Comparison of ENCODE assay signal across 1 cellular context in the genomic region with DNA sequence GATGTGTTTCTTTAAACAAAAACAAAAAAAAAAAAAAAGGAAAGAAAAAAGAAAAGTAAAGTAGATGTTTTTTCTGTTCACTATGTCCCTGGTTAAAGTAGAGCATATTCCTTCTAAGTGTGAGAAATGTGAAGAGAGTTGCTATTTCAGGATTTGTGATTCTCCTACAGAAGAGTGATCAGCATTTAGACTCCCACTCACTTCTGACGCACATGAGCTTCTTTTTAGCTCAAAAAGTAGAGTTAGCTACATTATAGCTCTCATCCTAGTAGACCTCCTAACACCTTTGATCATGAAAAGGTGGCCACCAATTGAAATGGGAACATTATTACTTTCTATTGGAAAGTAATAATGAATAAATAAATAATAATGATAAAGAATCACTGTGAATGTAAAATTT.
TF ChIP-seq lines count a peak whose summit lies in the region.

No MANE protein-coding gene starts in this region.

TF ChIP-seq in GM23338, 12 proteins besides CTCF, POLR2A, EP300 and RAD21 (continued from another document):
- TF ChIP-seq REST (IDR thresholded peaks at IDR 0.05; ENCODE audit: unreplicated experiment), result no peak
- TF ChIP-seq, protein P1, sequence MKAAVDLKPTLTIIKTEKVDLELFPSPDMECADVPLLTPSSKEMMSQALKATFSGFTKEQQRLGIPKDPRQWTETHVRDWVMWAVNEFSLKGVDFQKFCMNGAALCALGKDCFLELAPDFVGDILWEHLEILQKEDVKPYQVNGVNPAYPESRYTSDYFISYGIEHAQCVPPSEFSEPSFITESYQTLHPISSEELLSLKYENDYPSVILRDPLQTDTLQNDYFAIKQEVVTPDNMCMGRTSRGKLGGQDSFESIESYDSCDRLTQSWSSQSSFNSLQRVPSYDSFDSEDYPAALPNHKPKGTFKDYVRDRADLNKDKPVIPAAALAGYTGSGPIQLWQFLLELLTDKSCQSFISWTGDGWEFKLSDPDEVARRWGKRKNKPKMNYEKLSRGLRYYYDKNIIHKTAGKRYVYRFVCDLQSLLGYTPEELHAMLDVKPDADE (IDR thresholded peaks at IDR 0.05), result no peak
